9 cellular contexts compared by ENCODE assay signal in the genomic region with DNA sequence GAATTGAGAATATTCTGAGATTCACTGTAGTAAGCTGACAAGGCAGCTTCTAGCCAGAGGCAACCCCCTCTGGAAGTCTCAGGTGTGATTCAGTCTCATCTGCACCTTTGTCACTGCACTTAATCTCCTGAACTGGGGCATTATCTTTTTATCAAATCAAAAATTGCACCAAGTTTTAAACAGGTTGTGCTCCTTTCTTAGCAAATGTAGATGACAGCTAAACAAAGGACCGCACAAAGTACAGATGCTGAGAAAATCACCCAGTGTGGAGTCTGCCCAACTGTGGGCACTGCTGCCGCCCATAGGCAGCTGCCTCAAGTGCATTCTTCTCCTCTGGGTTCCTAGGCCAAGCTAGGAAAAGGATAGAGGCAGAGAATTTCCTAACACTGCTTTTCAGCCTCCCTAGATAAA. TPM values are rescaled to one million over a fixed set of nuclear protein-coding genes. Genes with fewer than 3 reads are reported as not detected.
DNase-seq lines count a peak whose midpoint lies in the region; ATAC-seq and TF ChIP-seq lines count a peak whose summit lies in the region.
"Had no signal": no experiment of that assay in that cellular context is flagged by ENCODE, and none has a peak within 500 bp of the region (broad histone marks: within the 10 kb centered on the region; RNA-seq: fewer than 3 reads in every experiment).

No MANE protein-coding gene starts in this region.

- H3K27ac ChIP-seq in VCaP = no peak overlapping the region

- H3K27ac Mint-ChIP-seq in activated naive CD8-positive, alpha-beta T cell treated with anti-CD3 and anti-CD28 coated beads, Interleukin-2, amount 50 U/mL, for 24 hours = no peak overlapping the region

- DNase-seq in DMS53 treated with DMSO at 0.1 percent for 48 hours (lab: John Stamatoyannopoulos, UW; ENCODE audit: unreplicated experiment) = peak; percentile 70
- peak; percentile 54 for DNase-seq in left kidney (ENCODE audit: low read depth, low spot score)
- no peak for DNase-seq in activated naive CD8-positive, alpha-beta T cell treated with anti-CD3 and anti-CD28 coated beads, Interleukin-2, amount 50 U/mL, for 24 hours
- no peak for DNase-seq in activated CD4-positive, CD25-positive, alpha-beta regulatory T cell (lab: John Stamatoyannopoulos, UW)
- DNase-seq in left lobe of liver (ENCODE audit: low spot score) = no peak

- peak; percentile 55 for TF ChIP-seq CTCF in VCaP (conservative IDR thresholded peaks at IDR 0.05)

- ATAC-seq in HG03354 (IDR thresholded peaks at IDR 0.05; ENCODE audit: poor library complexity, severe bottlenecking, unreplicated experiment) (peak; percentile 62), HG03460 (IDR thresholded peaks at IDR 0.05; ENCODE audit: unreplicated experiment) (no peak), left lobe of liver (no peak)
- ATAC-seq in activated naive CD8-positive, alpha-beta T cell treated with anti-CD3 and anti-CD28 coated beads, Interleukin-2, amount 50 U/mL, for 24 hours = no peak

- peaks cover 22% of the 10 kb centered on the region for H3K36me3 Mint-ChIP-seq in activated naive CD8-positive, alpha-beta T cell treated with anti-CD3 and anti-CD28 coated beads, Interleukin-2, amount 50 U/mL, for 24 hours (ENCODE audit: low read depth)

- H3K27me3 Mint-ChIP-seq in activated naive CD8-positive, alpha-beta T cell treated with anti-CD3 and anti-CD28 coated beads, Interleukin-2, amount 50 U/mL, for 24 hours = no peaks in the 10 kb centered on the region
- H3K27me3 Mint-ChIP-seq: activated naive CD8-positive, alpha-beta T cell had no signal

- H3K9me3 Mint-ChIP-seq in activated naive CD8-positive, alpha-beta T cell treated with anti-CD3 and anti-CD28 coated beads, Interleukin-2, amount 50 U/mL, for 24 hours = peaks cover 5% of the 10 kb centered on the region

- H3K4me1 Mint-ChIP-seq in activated naive CD8-positive, alpha-beta T cell treated with anti-CD3 and anti-CD28 coated beads, Interleukin-2, amount 50 U/mL, for 24 hours = peaks cover 18% of the 10 kb centered on the region

- no peak overlapping the region for H3K4me3 Mint-ChIP-seq in activated naive CD8-positive, alpha-beta T cell treated with anti-CD3 and anti-CD28 coated beads, Interleukin-2, amount 50 U/mL, for 24 hours
- H3K4me3 Mint-ChIP-seq: activated naive CD8-positive, alpha-beta T cell had no signal

RNA-seq across cellular contexts. Expression of gene STARD4, which starts 51.1 kb away (rescaled TPM):
- 8.2 TPM for total RNA-seq in left lobe of liver

Comparison
In these comparisons a context has a peak if more than half of its experiments do, and no peak if none do; other contexts are left out.
1. DNase-seq: peak in DMS53 treated with DMSO at 0.1 percent for 48 hours (single experiment) and left kidney (single experiment); none in activated naive CD8-positive, alpha-beta T cell treated with anti-CD3 and anti-CD28 coated beads, Interleukin-2, amount 50 U/mL, for 24 hours (single experiment), activated CD4-positive, CD25-positive, alpha-beta regulatory T cell (0 of 4) and left lobe of liver (single experiment).